8 cellular contexts compared by ENCODE assay signal in genomic region chr15:81002254-81003022, GRCh38. TPM values are rescaled to one million over a fixed set of nuclear protein-coding genes. Genes with fewer than 3 reads are reported as not detected.
DNase-seq lines count a peak whose midpoint lies in the region; ATAC-seq and TF ChIP-seq lines count a peak whose summit lies in the region.

No MANE protein-coding gene starts in this region.

- DNase-seq in Calu3 (peak; percentile 31), Panc1 (ENCODE audit: low read depth, low spot score) (no peak), esophagus muscularis mucosa (ENCODE audit: extremely low spot score) (no peak), neuronal stem cell (ENCODE audit: low spot score) (no peak), cerebellum (ENCODE audit: low spot score) (no peak), middle frontal gyrus (ENCODE audit: extremely low spot score, low spot score) (no peak), NCI-H2029 treated with DMSO at 0.1 percent for 48 hours (lab: John Stamatoyannopoulos, UW) (no peak)

- H3K9me3 ChIP-seq in Panc1 (ENCODE audit: control insufficient read depth, insufficient read depth, low read depth, low read length) (no peaks in the 10 kb centered on the region), esophagus muscularis mucosa (no peaks in the 10 kb centered on the region), neuronal stem cell (replicated peaks in 1 of 2; ENCODE audit: control insufficient read depth in 2 of 2, insufficient read depth in 1 of 2, low read depth in 1 of 2, low read length in 2 of 2) (peaks cover 5 to 12% of the 10 kb centered on the region in 2 donors)

- H2BK5ac ChIP-seq in neuronal stem cell (ENCODE audit: low read length): no peak overlapping the region

- H3K36me3 Mint-ChIP-seq in Calu3 (ENCODE audit: insufficient read depth, unreplicated experiment): peaks cover 61% of the 10 kb centered on the region

- no peaks in the 10 kb centered on the region for H3K27me3 Mint-ChIP-seq in Calu3 (ENCODE audit: unreplicated experiment)

- H3K9me3 Mint-ChIP-seq in Calu3 (ENCODE audit: low read depth, unreplicated experiment): no peaks in the 10 kb centered on the region

- TF ChIP-seq POLR2A in esophagus muscularis mucosa (IDR thresholded peaks at IDR 0.05; ENCODE audit: low read depth): no peak

- H3K23ac ChIP-seq in neuronal stem cell (ENCODE audit: low read depth, low read length, poor library complexity): peak overlapping the region; percentile 89

- H3K18ac ChIP-seq in neuronal stem cell (ENCODE audit: low read length): peak overlapping the region; percentile 97

- peak overlapping the region; percentile 63 for H2BK12ac ChIP-seq in neuronal stem cell (ENCODE audit: low read length)

- H3K4me2 ChIP-seq in neuronal stem cell (ENCODE audit: insufficient read depth, low read length, poor library complexity, severe bottlenecking): peak overlapping the region; percentile 88

- in situ Hi-C loops in Panc1 (cut with HindIII; ENCODE audit: low pct_unique_long_range_greater_than_20kb, low sequenced_read_pairs): no loop called here

- TF ChIP-seq EP300 in esophagus muscularis mucosa (IDR thresholded peaks at IDR 0.05): no peak

- no peak overlapping the region for H3K27ac Mint-ChIP-seq in Calu3 (ENCODE audit: unreplicated experiment)

- H3K4me3 ChIP-seq in Panc1 (ENCODE audit: low read depth in 2 of 2, low read length in 2 of 2) (peak overlapping the region; percentile 93 to 94), esophagus muscularis mucosa (peak overlapping the region; percentile 87 to 97 (median 94)), neuronal stem cell (ENCODE audit: low read length in 2 of 2) (peak overlapping the region; percentile 59 to 96)

- BruUV-seq in Calu3 (replicated peaks; lab: Mats Ljungman, UMichigan) (no TSS peak), Panc1 (replicated peaks; lab: Mats Ljungman, UMichigan) (no TSS peak)

- CTCF ChIA-PET in Calu3 (lab: Charles Lee) (interaction anchor here (0.7 to 1.5 kb wide), 2 partner anchors 12 to 264 kb away, joined by 3 to 6 read pairs; no protein-coding TSS in a partner anchor), Panc1 (lab: Charles Lee) (no interaction called here)

- peak overlapping the region; percentile 95 for H2AK5ac ChIP-seq in neuronal stem cell (ENCODE audit: low read depth, low read length)

- H2BK120ac ChIP-seq in neuronal stem cell (ENCODE audit: low read depth, low read length): no peak overlapping the region

- H3K36me3 ChIP-seq in Panc1 (ENCODE audit: control insufficient read depth, insufficient read depth, low read length) (peaks cover 5% of the 10 kb centered on the region), esophagus muscularis mucosa (peaks cover 5 to 14% (median 10%) of the 10 kb centered on the region in 4 donors), neuronal stem cell (replicated peaks in 1 of 2; ENCODE audit: control insufficient read depth in 2 of 2, insufficient read depth in 2 of 2, low read length in 2 of 2) (peaks cover 7 to 37% of the 10 kb centered on the region in 2 donors)

- peak; percentile 28 for ATAC-seq in Panc1
- ATAC-seq in GM19397 (IDR thresholded peaks at IDR 0.05; ENCODE audit: unreplicated experiment): no peak

- POLR2A ChIA-PET in Panc1 (lab: Charles Lee): no interaction called here

- intact Hi-C loops in Calu3 (cut with micrococcal nuclease; ENCODE audit: unreplicated experiment) (loop anchor here (5.0 kb wide), 1 partner anchor 265 kb away; no protein-coding TSS in a partner anchor), Panc1 (cut with micrococcal nuclease; ENCODE audit: unreplicated experiment) (no loop called here), esophagus muscularis mucosa (cut with DNase I) (no loop called here)

- H3K4me1 ChIP-seq in Panc1 (ENCODE audit: control insufficient read depth, insufficient read depth, low read length): peaks cover 36% of the 10 kb centered on the region
- H3K4me1 ChIP-seq in esophagus muscularis mucosa: peaks cover 8 to 67% (median 57%) of the 10 kb centered on the region in 4 donors
- H3K4me1 ChIP-seq in neuronal stem cell (ENCODE audit: control insufficient read depth in 2 of 2, insufficient read depth in 1 of 2, low read depth in 1 of 2, low read length in 2 of 2): peaks cover 7 to 9% of the 10 kb centered on the region in 2 donors

- H4K91ac ChIP-seq in neuronal stem cell (ENCODE audit: low read depth, low read length, poor library complexity): peak overlapping the region; percentile 94

- H3K4me1 Mint-ChIP-seq in Calu3 (ENCODE audit: low read depth, unreplicated experiment): peaks cover 26% of the 10 kb centered on the region

- peak overlapping the region; percentile 63 for H3K14ac ChIP-seq in neuronal stem cell (ENCODE audit: low read length)

- H4K8ac ChIP-seq in neuronal stem cell (ENCODE audit: low read depth, low read length): peak overlapping the region; percentile 76

- TF ChIP-seq CTCF in Calu3 (IDR thresholded peaks at IDR 0.05; ENCODE audit: unreplicated experiment): no peak
- no peak; the same call in 1 of the 2 replicates for TF ChIP-seq CTCF in Panc1 (IDR thresholded peaks at IDR 0.05)
- TF ChIP-seq CTCF in esophagus muscularis mucosa (IDR thresholded peaks at IDR 0.05): no peak

- H3K9ac ChIP-seq in neuronal stem cell (ENCODE audit: low read depth, low read length, poor library complexity): peak overlapping the region; percentile 92

- no peak overlapping the region for H2AFZ ChIP-seq in neuronal stem cell (ENCODE audit: low read length)

- H3K4ac ChIP-seq in neuronal stem cell (ENCODE audit: low read length): no peak overlapping the region

- WGBS in esophagus muscularis mucosa: no CpG with 5 or more reads among the region's 91 CpGs
- WGBS in neuronal stem cell (ENCODE audit: extremely low coverage in 2 of 2, insufficient read length in 2 of 2, insufficient replicate concordance in 1 of 2), 2 donors: no CpG with 5 or more reads among the region's 91 CpGs

- no peaks in the 10 kb centered on the region for H3K27me3 ChIP-seq in Panc1 (ENCODE audit: control insufficient read depth, insufficient read depth, low read length)
- H3K27me3 ChIP-seq in esophagus muscularis mucosa: no peaks in the 10 kb centered on the region
- H3K27me3 ChIP-seq in neuronal stem cell (ENCODE audit: control insufficient read depth in 3 of 3, insufficient read depth in 3 of 3, low read depth in 1 of 3, low read length in 3 of 3): peaks cover 0 to 5% (median 0%) of the 10 kb centered on the region in 3 experiments

- H3K27ac ChIP-seq in Panc1 (ENCODE audit: low read length): peak overlapping the region; percentile 55; the same call in 1 of the 2 replicates
- peak overlapping the region; percentile 93 to 99 (median 97) for H3K27ac ChIP-seq in esophagus muscularis mucosa (replicated peaks in 1 of 4)
- no peak overlapping the region for H3K27ac ChIP-seq in neuronal stem cell (replicated peaks; ENCODE audit: low read length)

- H3K4me3 Mint-ChIP-seq in Calu3 (ENCODE audit: low read depth, unreplicated experiment): peak overlapping the region; percentile 93

- H2BK15ac ChIP-seq in neuronal stem cell (ENCODE audit: low read length): peak overlapping the region; percentile 86

- peaks cover 15% of the 10 kb centered on the region for H3K79me1 ChIP-seq in neuronal stem cell (ENCODE audit: low read depth, low read length)

RNA-seq across cellular contexts. Expression of gene TLNRD1, which starts 1.7 kb away (rescaled TPM):
- total RNA-seq in Calu3 (2022) (31.8 and 33.4 TPM in 2 replicates), Panc1 (2021; ENCODE audit: unreplicated experiment) (24.7 TPM), esophagus muscularis mucosa (10 to 100 TPM; 15.8 to 45.7 (median 33.1) TPM), cerebellum (8.3 TPM)
- 15.0 TPM for polyA plus RNA-seq in Panc1 (2012; ENCODE audit: insufficient read length)
- 19.5 TPM for polyA plus RNA-seq in neuronal stem cell (2013, experiment 1 of 2)
- polyA plus RNA-seq in neuronal stem cell (2013, experiment 2 of 2): 20.2 TPM

RNA-seq across cellular contexts. Expression of gene MESD, which starts 12.8 kb away (rescaled TPM):
- total RNA-seq in Calu3 (2022) (47.3 and 49.9 TPM in 2 replicates), Panc1 (2021; ENCODE audit: unreplicated experiment) (28.2 TPM), esophagus muscularis mucosa (10 to 100 TPM; 14.1 to 17.4 (median 14.5) TPM), cerebellum (22.1 TPM)
- 30.7 TPM for polyA plus RNA-seq in Panc1 (2012; ENCODE audit: insufficient read length)
- polyA plus RNA-seq in neuronal stem cell (2013, experiment 1 of 2): 18.9 TPM
- 19.2 TPM for polyA plus RNA-seq in neuronal stem cell (2013, experiment 2 of 2)
